In genomic region chr6:1570848-1571247, GRCh38 we compare ENCODE assay signal across 26 cellular contexts.
"Had no signal": no experiment of that assay in that cellular context is flagged by ENCODE, and none has a peak within 500 bp of the region (broad histone marks: within the 10 kb centered on the region; RNA-seq: fewer than 3 reads in every experiment).

No MANE protein-coding gene starts in this region.

- H3K36me3 ChIP-seq: stomach, suprapubic skin, thoracic aorta, thyroid gland, tibial artery, tibial nerve, transverse colon, upper lobe of left lung, upper lobe of right lung, uterus, vagina had no signal

- H3K27ac ChIP-seq: stomach, suprapubic skin, testis, thoracic aorta, thyroid gland, tibial artery, tibial nerve, transverse colon, upper lobe of left lung, upper lobe of right lung, uterus, vagina had no signal

- H3K4me1 ChIP-seq: uterus, vagina had no signal

- DNase-seq: stimulated activated CD4-positive, alpha-beta T cell treated with anti-CD3 and anti-CD28 coated beads, Interleukin-2, amount 100 ng/mL, for 48 hours; stimulated activated CD4-positive, alpha-beta T cell treated with anti-CD3 and anti-CD28 coated beads, Interleukin-4, amount 100 ng/mL, for 1 hour; stimulated activated CD4-positive, alpha-beta T cell treated with anti-CD3 and anti-CD28 coated beads, Interleukin-4, amount 100 ng/mL, for 24 hours; stimulated activated CD4-positive, alpha-beta T cell treated with anti-CD3 and anti-CD28 coated beads, Interleukin-4, amount 100 ng/mL, for 4 hours; stimulated activated CD8-positive, alpha-beta memory T cell treated with anti-CD3 and anti-CD28 coated beads, Interleukin-4, amount 100 ng/mL, for 48 hours; stimulated activated naive B cell treated with anti-CD40 and anti-IgM and Interleukin-4, amounts not matched to agents 10 μg/mL and 1 μg/mL and 100 μg/mL, for 72 hours; stimulated activated naive CD4-positive, alpha-beta T cell; stimulated activated naive CD4-positive, alpha-beta T cell treated with Interleukin-2 at 50 U/mL for 16 hours; stimulated activated naive CD8-positive, alpha-beta T cell treated with anti-CD3 and anti-CD28 coated beads, Interleukin-15, amount 100 ng/mL, for 72 hours; stimulated activated naive CD8-positive, alpha-beta T cell treated with anti-CD3 and anti-CD28 coated beads, Interleukin-15, Interleukin-2, amounts not matched to agents 100 U/mL and 50 U/mL, for 24 hours; stomach; substantia nigra; testis; thyroid gland; tibial artery; transverse colon; trophoblast cell; upper lobe of left lung; upper lobe of right lung; uterus had no signal

- ATAC-seq: stimulated activated effector memory CD8-positive, alpha-beta T cell treated with anti-CD3 and anti-CD28 coated beads, Interleukin-12 subunit alpha, Interleukin-12 subunit beta, amount 100 ng/mL, for 72 hours; stimulated activated memory B cell treated with anti-CD40 and anti-IgM and Interleukin-4, amounts not matched to agents 10 μg/mL and 1 μg/mL and 100 μg/mL, for 72 hours; stimulated activated naive B cell treated with anti-CD40 and anti-IgM and Interleukin-4, amounts not matched to agents 10 μg/mL and 1 μg/mL and 100 μg/mL, for 72 hours; stimulated activated naive CD8-positive, alpha-beta T cell treated with anti-CD3 and anti-CD28 coated beads, Interleukin-15, amount 100 ng/mL, for 72 hours; stimulated activated naive CD8-positive, alpha-beta T cell treated with anti-CD3 and anti-CD28 coated beads, Interleukin-15, Interleukin-2, amounts not matched to agents 100 U/mL and 50 U/mL, for 24 hours; upper lobe of right lung had no signal

- H3K9me3 ChIP-seq: testis, thyroid gland, vagina had no signal

- H3K4me3 ChIP-seq: stomach, suprapubic skin, testis, thoracic aorta, thyroid gland, tibial artery, tibial nerve, transverse colon, upper lobe of left lung, upper lobe of right lung, uterus, vagina had no signal

- H3K27me3 ChIP-seq: stomach, suprapubic skin, testis, thyroid gland, tibial artery, tibial nerve, transverse colon, upper lobe of left lung, upper lobe of right lung, uterus, vagina had no signal
